ENCODE assay signal across 28 cellular contexts in the genomic region with DNA sequence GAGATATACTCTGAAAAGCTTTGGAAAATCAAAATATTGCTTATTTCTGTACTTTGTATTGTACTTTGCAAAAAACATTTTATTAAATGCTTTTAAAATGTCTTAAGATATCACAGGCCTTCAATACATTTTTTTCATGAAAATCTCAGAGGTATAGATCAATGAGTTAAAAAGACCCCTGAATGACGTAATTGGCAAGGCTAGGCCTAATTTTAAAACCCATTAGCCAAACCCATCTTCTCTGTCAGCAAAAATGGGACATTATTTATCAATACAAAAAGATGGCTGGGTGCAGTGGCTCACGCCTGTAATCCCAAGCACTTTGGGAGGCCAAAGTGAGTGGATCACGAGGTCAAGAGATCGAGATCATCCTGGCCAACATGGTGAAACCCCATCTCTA.
DNase-seq lines count a peak whose midpoint lies in the region; ATAC-seq, FAIRE-seq and TF ChIP-seq lines count a peak whose summit lies in the region.
"Had no signal": no experiment of that assay in that cellular context is flagged by ENCODE, and none has a peak within 500 bp of the region (broad histone marks: within the 10 kb centered on the region; RNA-seq: fewer than 3 reads in every experiment).

No MANE protein-coding gene starts in this region.

- in situ Hi-C loops in HepG2 (cut with HindIII; ENCODE audit: extremely low pct_ligation_motif_present, low pct_unique_long_range_greater_than_20kb) = no loop called here

- H3K9me3 ChIP-seq in HepG2 (ENCODE audit: low read length) = no peaks in the 10 kb centered on the region
- H3K9me3 ChIP-seq in right lobe of liver = no peaks in the 10 kb centered on the region
- H3K9me3 ChIP-seq: A549; BE2C; BLaER1; BLaER1 treated with 17β-estradiol and CSF1 and Interleukin-3, amounts not matched to agents 10 nM and 100 nM; Caco-2 had no signal

- ATAC-seq in HepG2 (no peak), right lobe of liver (no peak)
- ATAC-seq: A549; CD8-positive, alpha-beta T cell had no signal

- TF ChIP-seq EP300 in HepG2 (IDR thresholded peaks at IDR 0.05; ENCODE audit: low read depth in 2 of 2, low read length in 2 of 2) (no peak), HepG2 (CRISPR knock-in tag; IDR thresholded peaks at IDR 0.05; ENCODE audit: borderline replicate concordance) (no peak)

- H4K20me1 ChIP-seq in HepG2 (ENCODE audit: insufficient read depth, low read length) = no peaks in the 10 kb centered on the region
- H4K20me1 ChIP-seq: BLaER1; BLaER1 treated with 17β-estradiol and CSF1 and Interleukin-3, amounts not matched to agents 10 nM and 100 nM had no signal

- H3K4me3 ChIP-seq in HepG2 (replicated peaks in 1 of 3; ENCODE audit: insufficient read depth in 1 of 3, low read depth in 2 of 3, low read length in 3 of 3) (no peak overlapping the region), right lobe of liver (no peak overlapping the region)
- H3K4me3 ChIP-seq: A549; BLaER1; BLaER1 treated with 17β-estradiol and CSF1 and Interleukin-3, amounts not matched to agents 10 nM and 100 nM had no signal

- TF ChIP-seq CTCF in HepG2 (CRISPR knock-in tag; IDR thresholded peaks at IDR 0.05) (no peak), right lobe of liver (IDR thresholded peaks at IDR 0.05) (no peak)

- H3K4me2 ChIP-seq in HepG2 (ENCODE audit: low read depth, low read length) = no peak overlapping the region
- H3K4me2 ChIP-seq: A549; BLaER1; BLaER1 treated with 17β-estradiol and CSF1 and Interleukin-3, amounts not matched to agents 10 nM and 100 nM had no signal

- H2AFZ ChIP-seq in HepG2 (ENCODE audit: low read length) = no peak overlapping the region

- intact Hi-C loops in HepG2 (cut with micrococcal nuclease; ENCODE audit: unreplicated experiment) (no loop called here), right lobe of liver (cut with DNase I) (no loop called here)

- BruUV-seq in HepG2 (replicated peaks; lab: Mats Ljungman, UMichigan) = no TSS peak

- no peak for FAIRE-seq in HepG2 (lab: Jason Lieb, UNC)
- FAIRE-seq: D721Med had no signal

- CTCF ChIA-PET in HepG2 (lab: Yijun Ruan, JAX; ENCODE audit: low intra/inter-chr PET ratio, low total read pairs) = no interaction called here

- POLR2A ChIA-PET in HepG2 (lab: Yijun Ruan, JAX) = no interaction called here

- WGBS in HepG2 (ENCODE audit: low lambda C conversion rate) = 11% methylated on average over 4 of the region's 4 CpGs
- 77% methylated on average over 4 of the region's 4 CpGs for WGBS in right lobe of liver (ENCODE audit: insufficient coverage, low coverage, low lambda C conversion rate, missing lambda C conversion rate)

- H3K27me3 ChIP-seq in HepG2 (ENCODE audit: control insufficient read depth in 1 of 2, insufficient read depth in 2 of 2, low read length in 2 of 2) = peaks cover 0 to 4% of the 10 kb centered on the region in 2 experiments; a peak in 1 of 5 replicates
- H3K27me3 ChIP-seq in right lobe of liver = no peaks in the 10 kb centered on the region
- H3K27me3 ChIP-seq: BE2C; BLaER1; BLaER1 treated with 17β-estradiol and CSF1 and Interleukin-3, amounts not matched to agents 10 nM and 100 nM had no signal

- H3K36me3 ChIP-seq in HepG2 (replicated peaks in 1 of 2; ENCODE audit: control insufficient read depth in 1 of 2, insufficient read depth in 2 of 2, low read length in 2 of 2) (no peaks in the 10 kb centered on the region), right lobe of liver (no peaks in the 10 kb centered on the region)
- H3K36me3 ChIP-seq: BE2C; BLaER1; BLaER1 treated with 17β-estradiol and CSF1 and Interleukin-3, amounts not matched to agents 10 nM and 100 nM had no signal

- TF ChIP-seq POLR2A in HepG2 (IDR thresholded peaks at IDR 0.05; ENCODE audit: insufficient read depth in 1 of 2, low read depth in 2 of 2, low read length in 2 of 2) = no peak
- TF ChIP-seq POLR2A in right lobe of liver (IDR thresholded peaks at IDR 0.05) = no peak

- no peak overlapping the region for H3K9ac ChIP-seq in HepG2 (ENCODE audit: insufficient read depth, low read depth, low read length)
- H3K9ac ChIP-seq: BLaER1; BLaER1 treated with 17β-estradiol and CSF1 and Interleukin-3, amounts not matched to agents 10 nM and 100 nM had no signal

- H3K4me1 ChIP-seq in HepG2 (ENCODE audit: insufficient read depth, low read length) (no peaks in the 10 kb centered on the region), right lobe of liver (no peaks in the 10 kb centered on the region)
- H3K4me1 ChIP-seq: A549, BLaER1, Caco-2 had no signal

- no peaks in the 10 kb centered on the region for H3K79me2 ChIP-seq in HepG2 (ENCODE audit: insufficient read depth, low read length)

- H3K27ac ChIP-seq in HepG2 (ENCODE audit: extremely low read length, insufficient read depth, low read length) = no peak overlapping the region
- no peak overlapping the region for H3K27ac ChIP-seq in right lobe of liver
- H3K27ac ChIP-seq: 22Rv1; A549; BLaER1; BLaER1 treated with 17β-estradiol and CSF1 and Interleukin-3, amounts not matched to agents 10 nM and 100 nM; C4-2B had no signal

- no peak for DNase-seq in HepG2 (ENCODE audit: low spot score)
- DNase-seq in right lobe of liver = no peak
- DNase-seq: 8988T; ACHN; AML-193; BE2C; C1 segment of cervical spinal cord; Caco-2; Calu3; CD4-positive, alpha-beta memory T cell; CD4-positive, alpha-beta T cell; CD4-positive, CD25-positive, alpha-beta regulatory T cell; CD8-positive, alpha-beta memory T cell; CD8-positive, alpha-beta T cell; COR-L47; DMS 273 treated with DMSO at 0.1 percent for 48 hours; DMS153; DMS53; DMS79; DMS79 treated with DMSO at 0.1 percent for 48 hours; DND-41; EL had no signal

- TF ChIP-seq RAD21 in HepG2 (CRISPR knock-in tag; IDR thresholded peaks at IDR 0.05) = no peak

TF ChIP-seq in HepG2, 621 proteins besides CTCF, POLR2A, EP300 and RAD21:
- TF ChIP-seq ATF7 (IDR thresholded peaks at IDR 0.05) = peak; percentile 91
- TF ChIP-seq ATF7 (CRISPR knock-in tag; IDR thresholded peaks at IDR 0.05) = no peak
- TF ChIP-seq MYC (CRISPR knock-in tag; IDR thresholded peaks at IDR 0.05; ENCODE audit: borderline replicate concordance) = no peak
- 0 out of 2 replicates have a peak, but pooled peaks have one; percentile 23 for TF ChIP-seq CREB1 (IDR thresholded peaks at IDR 0.05)
- TF ChIP-seq CREB1 (CRISPR knock-in tag; IDR thresholded peaks at IDR 0.05) = no peak
- TF ChIP-seq ZNF441 (CRISPR knock-in tag; IDR thresholded peaks at IDR 0.05; ENCODE audit: borderline replicate concordance) = no peak
